ENCODE assay signal across 8 cellular contexts in the genomic region with DNA sequence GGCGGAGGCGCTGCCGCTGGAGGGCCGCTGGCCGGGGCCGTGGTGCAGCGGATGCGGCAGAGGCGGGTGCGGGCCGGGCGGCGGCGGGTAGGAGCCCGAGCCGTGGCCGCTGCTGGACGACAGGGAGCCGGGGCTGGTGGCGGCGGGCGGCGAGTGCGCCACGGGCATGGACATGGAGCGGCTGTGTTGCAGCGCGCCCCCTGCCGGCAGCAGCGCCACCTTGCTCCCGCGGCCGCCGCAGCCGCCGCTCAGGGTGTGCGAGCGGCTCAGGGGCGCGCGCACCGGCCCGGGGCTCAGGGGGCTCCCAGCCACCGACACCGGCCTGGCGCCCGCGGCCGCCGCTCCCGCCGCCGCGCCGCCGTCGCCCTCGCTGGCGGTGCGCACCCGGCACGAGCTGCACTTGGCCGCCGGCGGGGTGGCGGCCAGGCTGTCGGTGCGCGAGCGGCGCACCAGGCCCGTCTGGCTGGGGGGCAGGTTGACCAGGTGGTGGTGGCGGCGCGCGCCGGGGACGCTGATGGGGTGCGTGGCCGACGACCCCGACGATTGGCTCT. TPM values are rescaled to one million over a fixed set of nuclear protein-coding genes. Genes with fewer than 3 reads are reported as not detected.
A peak's percentile ranks its signal among the peaks of the same experiment; 100 is the strongest.
DNase-seq lines count a peak whose midpoint lies in the region; ATAC-seq, FAIRE-seq and TF ChIP-seq lines count a peak whose summit lies in the region.

No MANE protein-coding gene starts in this region.

- no peak for TF ChIP-seq POLR2A in GM12891 (IDR thresholded peaks at IDR 0.05; ENCODE audit: low read depth, low read length)

- H3K4me1 Mint-ChIP-seq in T-cell: peaks cover 33 to 37% (median 35%) of the 10 kb centered on the region in 3 donors

- H3K9me3 ChIP-seq in ascending aorta (no peaks in the 10 kb centered on the region), right cardiac atrium (ENCODE audit: control insufficient read depth, low read length) (no peaks in the 10 kb centered on the region)

- peaks cover 35 to 47% of the 10 kb centered on the region in 2 donors for H3K36me3 ChIP-seq in ascending aorta

- no peak for FAIRE-seq in GM12891 (lab: Jason Lieb, UNC)

- peak; percentile 11 to 88 (median 29) for TF ChIP-seq CTCF in ascending aorta (IDR thresholded peaks at IDR 0.05)

- no peak overlapping the region for H3K27ac Mint-ChIP-seq in T-cell

- H3K36me3 Mint-ChIP-seq in T-cell: peaks cover 7% of the 10 kb centered on the region

- H3K4me3 Mint-ChIP-seq in T-cell: peak overlapping the region; percentile 63 to 73 (median 72)

- H3K4me1 ChIP-seq in ascending aorta: peaks cover 14 to 24% of the 10 kb centered on the region in 2 donors
- H3K4me1 ChIP-seq in right cardiac atrium (ENCODE audit: control insufficient read depth, insufficient read depth, low read length): peaks cover 5% of the 10 kb centered on the region

- intact Hi-C loops in ascending aorta (cut with DNase I) (loop anchor here (2.0 to 10.0 kb wide), 8 partner anchors 88 to 1570 kb away; partner anchors contain the start of genes ABHD13 and LIG4), right cardiac atrium (cut with DNase I) (loop anchor here (5.0 to 10.0 kb wide), 6 partner anchors 83 to 820 kb away; no protein-coding TSS in a partner anchor), posterior vena cava (cut with DNase I) (loop anchor here (5.0 to 10.0 kb wide), 4 partner anchors 323 to 820 kb away; no protein-coding TSS in a partner anchor)

- DNase-seq in C1 segment of cervical spinal cord (lab: John Stamatoyannopoulos, UW): peak in 11 of 14 donors; percentile 35 to 89 (median 57)
- DNase-seq in HUDEP-2 (lab: John Stamatoyannopoulos, UW; ENCODE audit: unreplicated experiment in 76 of 76): peak in 44 of 76 experiments; percentile 2 to 65 (median 36)
- peak in 31 of 34 experiments; percentile 7 to 72 (median 54) for DNase-seq in T-cell
- DNase-seq in ascending aorta (ENCODE audit: low spot score in 2 of 2): peak in 1 of 2 donors; percentile 85
- DNase-seq in right cardiac atrium: peak; percentile 84 to 94 (median 94)
- peak; percentile 94 for DNase-seq in posterior vena cava (ENCODE audit: low spot score)
- DNase-seq in GM12891 (ENCODE audit: insufficient read length, low spot score): no peak
- DNase-seq in LoVo (ENCODE audit: low spot score): no peak

- H3K27me3 Mint-ChIP-seq in T-cell: no peaks in the 10 kb centered on the region

- H3K4me3 ChIP-seq in ascending aorta (peak overlapping the region; percentile 85), right cardiac atrium (ENCODE audit: low read length) (peak overlapping the region; percentile 95)

- no peaks in the 10 kb centered on the region for H3K9me3 Mint-ChIP-seq in T-cell

- 2% methylated on average over 83 of the region's 83 CpGs for WGBS in right cardiac atrium

- H3K27ac ChIP-seq in ascending aorta (peak overlapping the region; percentile 76 to 88), right cardiac atrium (ENCODE audit: low read length) (peak overlapping the region; percentile 63)

- CTCF ChIA-PET in T-cell (lab: Charles Lee): interaction anchor here (0.8 to 1.2 kb wide), 2 partner anchors 21 to 174 kb away, joined by 3 to 4 read pairs; no protein-coding TSS in a partner anchor

- ATAC-seq in T-cell (replicated peaks in 1 of 4) (peak; percentile 12 to 18 (median 16)), right cardiac atrium (peak; percentile 50 to 52)

- no peaks in the 10 kb centered on the region for H3K27me3 ChIP-seq in ascending aorta
- H3K27me3 ChIP-seq in right cardiac atrium (ENCODE audit: control insufficient read depth, insufficient read depth): no peaks in the 10 kb centered on the region

- POLR2A ChIA-PET in T-cell (lab: Charles Lee): no interaction called here

TF ChIP-seq in GM12891, 5 proteins besides CTCF, POLR2A, EP300 and RAD21:
- TF ChIP-seq POU2F2 (IDR thresholded peaks at IDR 0.05; ENCODE audit: low read depth, low read length): no peak
- TF ChIP-seq TAF1 (IDR thresholded peaks at IDR 0.05; ENCODE audit: low read depth, low read length): no peak
- no peak for TF ChIP-seq PAX5 (IDR thresholded peaks at IDR 0.05; ENCODE audit: insufficient read depth, low read length, severe bottlenecking)
- TF ChIP-seq POLR2AphosphoS5 (IDR thresholded peaks at IDR 0.05; ENCODE audit: low read depth, low read length): no peak
- no peak for TF ChIP-seq SPI1 (IDR thresholded peaks at IDR 0.05; ENCODE audit: low read depth, low read length)
TF ChIP-seq in GM12891: peak in this region for 0.

RNA-seq across cellular contexts. Expression of gene IRS2, which starts 1.7 kb away (rescaled TPM):
- total RNA-seq in T-cell (10 to 100 TPM; 22.1 to 95.7 (median 25.7) TPM), ascending aorta (42.4 TPM), right cardiac atrium (10 to 100 TPM; 10.8 to 28.4 (median 14.6) TPM), posterior vena cava (10 to 100 TPM; 15.9 to 25.1 TPM)
- polyA plus RNA-seq in right cardiac atrium: 7.4 TPM
- 0.01 TPM for polyA plus RNA-seq in GM12891 (2012; ENCODE audit: low read depth, missing spikeins)

Comparison
In these comparisons a context has a peak if more than half of its experiments do, and no peak if none do; other contexts are left out.
1. DNase-seq: peak in C1 segment of cervical spinal cord (11 of 14), HUDEP-2 (44 of 76), T-cell (31 of 34), right cardiac atrium (3 of 3) and posterior vena cava (single experiment); none in GM12891 (single experiment) and LoVo (single experiment).